ENCODE assay signal across 1 cellular context in genomic region chr3:126389112-126389791, GRCh38.
TF ChIP-seq lines count a peak whose summit lies in the region.

No MANE protein-coding gene starts in this region.

TF ChIP-seq in K562, 482 proteins besides CTCF, POLR2A, EP300 and RAD21 (continued from another document and continues in another):
- TF ChIP-seq CHD7 (IDR thresholded peaks at IDR 0.05; ENCODE audit: low read depth, low read length) (no peak), ATF3 (IDR thresholded peaks at IDR 0.05) (no peak), ATF3 (CRISPR knock-in tag; conservative IDR thresholded peaks at IDR 0.05) (no peak), TRIM25 (IDR thresholded peaks at IDR 0.05; ENCODE audit: borderline replicate concordance) (no peak), CXXC5 (CRISPR knock-in tag; IDR thresholded peaks at IDR 0.05) (peak; percentile 66), RB1 (IDR thresholded peaks at IDR 0.05; ENCODE audit: low read depth) (peak; percentile 93), HOMEZ (CRISPR knock-in tag; IDR thresholded peaks at IDR 0.05) (no peak), NUFIP1 (IDR thresholded peaks at IDR 0.05; ENCODE audit: partially characterized antibody) (no peak), MAZ (CRISPR knock-in tag; conservative IDR thresholded peaks at IDR 0.05 in 1 of 2, IDR thresholded peaks at IDR 0.05 in 1 of 2) (peak in 1 of 2 experiments; percentile 46; a peak in 2 of 4 replicates), CREM (IDR thresholded peaks at IDR 0.05; ENCODE audit: low read depth) (peak; percentile 66), E2F8 (IDR thresholded peaks at IDR 0.05; ENCODE audit: low read depth, partially characterized antibody) (no peak), ESRRA (IDR thresholded peaks at IDR 0.05; ENCODE audit: borderline replicate concordance, low read depth) (peak; percentile 28; the same call in 1 of the 2 replicates), ZNF282 (CRISPR knock-in tag; IDR thresholded peaks at IDR 0.05) (no peak), TEAD4 (IDR thresholded peaks at IDR 0.05; ENCODE audit: low read length) (peak; percentile 12; the same call in 1 of the 2 replicates), TEAD4 (CRISPR knock-in tag; IDR thresholded peaks at IDR 0.05; ENCODE audit: borderline replicate concordance) (no peak), MAX (CRISPR knock-in tag; IDR thresholded peaks at IDR 0.05) (peak; percentile 58; the same call in 1 of the 2 replicates), MYC (IDR thresholded peaks at IDR 0.05; ENCODE audit: low read depth, low read length) (peak; percentile 12; the same call in 1 of the 2 replicates), MYC (CRISPR knock-in tag; IDR thresholded peaks at IDR 0.05; ENCODE audit: borderline replicate concordance, low read depth) (no peak), AFF1 (IDR thresholded peaks at IDR 0.05; ENCODE audit: low read depth in 1 of 2, partially characterized antibody in 2 of 2) (no peak), TEAD1 (CRISPR knock-in tag; IDR thresholded peaks at IDR 0.05) (0 out of 4 replicates have a peak, but pooled peaks of 1 of the 2 experiments have one; percentile 27), ELF4 (CRISPR knock-in tag; IDR thresholded peaks at IDR 0.05) (no peak), ERF (CRISPR knock-in tag; IDR thresholded peaks at IDR 0.05) (no peak), CAMTA2 (CRISPR knock-in tag; conservative IDR thresholded peaks at IDR 0.05) (no peak), ZNF655 (CRISPR knock-in tag; IDR thresholded peaks at IDR 0.05) (no peak), PCBP2 (IDR thresholded peaks at IDR 0.05; ENCODE audit: low read depth, low read length, poor library complexity, severe bottlenecking) (no peak), ZBTB7A (IDR thresholded peaks at IDR 0.05; ENCODE audit: borderline replicate concordance, control insufficient read depth, low read depth, low read length) (0 out of 2 replicates have a peak, but pooled peaks have one; percentile 37), KLF1 (tag; IDR thresholded peaks at IDR 0.05) (peak; percentile 94), NR1H2 (CRISPR knock-in tag; IDR thresholded peaks at IDR 0.05) (no peak), NRF1 (conservative IDR thresholded peaks at IDR 0.05 in 1 of 2, IDR thresholded peaks at IDR 0.05 in 1 of 2) (peak; percentile 44 to 53; a peak in 2 of 4 replicates), CC2D1A (IDR thresholded peaks at IDR 0.05) (no peak), MAFG (tag; conservative IDR thresholded peaks at IDR 0.05) (no peak)
